In the genomic region with DNA sequence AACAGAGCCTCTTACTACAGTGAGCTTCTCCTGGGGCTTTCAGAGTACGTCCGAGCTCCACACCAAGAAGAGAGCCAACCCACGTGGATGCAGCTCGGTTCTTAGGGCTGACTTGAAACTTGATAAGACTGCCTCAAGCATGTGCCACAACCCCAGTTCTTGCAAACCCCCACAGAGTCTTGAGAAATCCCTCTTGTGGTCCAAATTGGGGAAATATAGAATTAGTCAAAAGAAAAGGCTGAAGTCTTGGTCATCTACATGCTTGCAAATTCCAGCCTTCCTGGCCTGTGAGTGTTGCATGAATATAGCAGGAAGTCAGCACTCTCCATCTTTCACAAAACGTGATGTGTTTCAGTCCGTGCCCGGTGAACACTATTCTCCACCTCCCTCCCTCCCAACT, we compare ENCODE assay signal across 18 cellular contexts.
"Had no signal": no experiment of that assay in that cellular context is flagged by ENCODE, and none has a peak within 500 bp of the region (broad histone marks: within the 10 kb centered on the region; RNA-seq: fewer than 3 reads in every experiment).

No MANE protein-coding gene starts in this region.

- H3K4me3 ChIP-seq: gastrocnemius medialis, heart left ventricle, lower lobe of right lung, neural progenitor cell, pancreas, sigmoid colon, stomach, thoracic aorta had no signal

- H3K4me1 Mint-ChIP-seq: activated naive CD8-positive, alpha-beta T cell treated with anti-CD3 and anti-CD28 coated beads for 36 hours had no signal

- H3K4me3 Mint-ChIP-seq: activated CD4-positive, alpha-beta T cell treated with anti-CD3 and anti-CD28 coated beads, Interleukin-2, amount 10 ng/mL, durations not matched to agents 24 days and 14 days; activated naive CD8-positive, alpha-beta T cell treated with anti-CD3 and anti-CD28 coated beads for 36 hours; dendritic cell treated with granulocyte-macrophage colony-stimulating factor and Interleukin-4, amounts not matched to agents 40 ng/mL and 50 ng/mL, for 4 days; immature natural killer cell; mesothelial cell of epicardium; neural progenitor cell had no signal

- H3K4me1 ChIP-seq: gastrocnemius medialis, pancreas had no signal

- H3K9me3 Mint-ChIP-seq: activated CD4-positive, alpha-beta T cell treated with anti-CD3 and anti-CD28 coated beads, Interleukin-2, amount 10 ng/mL, durations not matched to agents 24 days and 14 days; activated naive CD8-positive, alpha-beta T cell treated with anti-CD3 and anti-CD28 coated beads for 36 hours; dendritic cell treated with granulocyte-macrophage colony-stimulating factor and Interleukin-4, amounts not matched to agents 40 ng/mL and 50 ng/mL, for 4 days; immature natural killer cell had no signal

- DNase-seq: activated CD4-positive, alpha-beta T cell treated with anti-CD3 and anti-CD28 coated beads, Interleukin-2, amount 10 ng/mL, durations not matched to agents 24 days and 14 days; activated CD4-positive, CD25-positive, alpha-beta regulatory T cell; activated naive CD8-positive, alpha-beta T cell treated with anti-CD3 and anti-CD28 coated beads for 36 hours; cerebellar nuclear complex; effector memory CD4-positive, alpha-beta T cell; gastrocnemius medialis; heart left ventricle; immature natural killer cell; left cardiac atrium; lower lobe of right lung; pancreas; sigmoid colon; stimulated activated CD4-positive, alpha-beta T cell treated with anti-CD3 and anti-CD28 coated beads, Interleukin-1b, Interleukin-23, amount 100 ng/mL, for 48 hours; stomach had no signal

- H3K27me3 ChIP-seq: gastrocnemius medialis, heart left ventricle, neural progenitor cell, pancreas, sigmoid colon, stomach had no signal

- H3K27me3 Mint-ChIP-seq: activated CD4-positive, alpha-beta T cell treated with anti-CD3 and anti-CD28 coated beads, Interleukin-2, amount 10 ng/mL, durations not matched to agents 24 days and 14 days; activated naive CD8-positive, alpha-beta T cell treated with anti-CD3 and anti-CD28 coated beads for 36 hours; dendritic cell treated with granulocyte-macrophage colony-stimulating factor and Interleukin-4, amounts not matched to agents 40 ng/mL and 50 ng/mL, for 4 days had no signal

- ATAC-seq: gastrocnemius medialis, heart left ventricle, left cardiac atrium, pancreas had no signal

- H3K36me3 ChIP-seq: gastrocnemius medialis, heart left ventricle, lower lobe of right lung, neural progenitor cell, pancreas, sigmoid colon, thoracic aorta had no signal

- H3K27ac ChIP-seq: gastrocnemius medialis, heart left ventricle, lower lobe of right lung, neural progenitor cell, pancreas, sigmoid colon, stomach, thoracic aorta had no signal

- H3K9me3 ChIP-seq: gastrocnemius medialis, heart left ventricle, lower lobe of right lung, pancreas, sigmoid colon, stomach, thoracic aorta had no signal

- H3K27ac Mint-ChIP-seq: activated CD4-positive, alpha-beta T cell treated with anti-CD3 and anti-CD28 coated beads, Interleukin-2, amount 10 ng/mL, durations not matched to agents 24 days and 14 days; activated naive CD8-positive, alpha-beta T cell treated with anti-CD3 and anti-CD28 coated beads for 36 hours; dendritic cell treated with granulocyte-macrophage colony-stimulating factor and Interleukin-4, amounts not matched to agents 40 ng/mL and 50 ng/mL, for 4 days; mesothelial cell of epicardium had no signal
